Comparison of ENCODE assay signal across 9 cellular contexts in the genomic region with DNA sequence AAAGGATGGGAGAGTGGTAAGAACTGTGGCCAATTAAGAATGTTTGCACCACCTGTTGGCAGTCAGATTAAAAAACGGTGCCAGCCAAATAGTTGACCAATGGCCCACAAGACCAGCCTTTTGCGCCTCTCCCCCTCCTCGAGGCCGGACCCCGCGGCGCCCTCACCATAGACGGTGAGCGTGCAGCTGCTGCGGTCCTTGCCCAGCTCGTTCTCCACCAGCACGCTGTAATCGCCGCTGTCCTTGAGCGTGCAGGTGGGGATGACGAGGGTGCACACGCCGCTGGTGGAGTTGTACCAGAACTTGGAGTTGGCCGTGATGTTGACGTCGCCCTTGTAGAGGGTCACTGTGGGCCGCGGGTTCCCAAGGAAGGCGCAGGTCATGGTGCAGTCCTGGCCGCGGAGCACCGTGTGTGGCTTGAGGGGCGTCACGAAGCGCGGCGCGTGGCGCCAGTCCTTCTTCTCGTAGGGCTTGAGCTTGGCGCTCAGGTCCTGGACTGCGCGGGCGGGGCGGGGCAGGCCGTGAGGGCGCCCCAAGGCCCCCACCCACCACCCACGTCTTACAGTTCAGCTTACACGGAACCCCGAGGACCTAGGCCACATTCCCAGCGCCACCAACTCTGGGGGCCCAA. TPM values are rescaled to one million over a fixed set of nuclear protein-coding genes. Genes with fewer than 3 reads are reported as not detected.
DNase-seq lines count a peak whose midpoint lies in the region; ATAC-seq lines count a peak whose summit lies in the region.
"Had no signal": no experiment of that assay in that cellular context is flagged by ENCODE, and none has a peak within 500 bp of the region (broad histone marks: within the 10 kb centered on the region; RNA-seq: fewer than 3 reads in every experiment).

No MANE protein-coding gene starts in this region.

- H3K27ac Mint-ChIP-seq in activated CD4-positive, alpha-beta T cell treated with anti-CD3 and anti-CD28 coated beads for 36 hours: no peak overlapping the region

- no peaks in the 10 kb centered on the region for H3K36me3 ChIP-seq in adipocyte (ENCODE audit: control insufficient read depth, insufficient read depth, low read length, severe bottlenecking)

- intact Hi-C loops in activated CD4-positive, alpha-beta T cell treated with anti-CD3 and anti-CD28 coated beads for 36 hours (cut with DNase I, micrococcal nuclease): no loop called here

- H3K4me3 Mint-ChIP-seq in activated CD4-positive, alpha-beta T cell treated with anti-CD3 and anti-CD28 coated beads for 36 hours: peak overlapping the region; percentile 38

- H3K4me1 ChIP-seq in adipocyte (ENCODE audit: control insufficient read depth, insufficient read depth, low read length): peaks cover 8% of the 10 kb centered on the region

- H3K9me3 ChIP-seq in adipocyte (ENCODE audit: control insufficient read depth, low read length): no peaks in the 10 kb centered on the region

- H3K27me3 ChIP-seq in adipocyte (replicated peaks; ENCODE audit: control insufficient read depth, insufficient read depth, low read length): peaks cover 26% of the 10 kb centered on the region

- CTCF ChIA-PET in activated CD4-positive, alpha-beta T cell treated with anti-CD3 and anti-CD28 coated beads for 36 hours (lab: Charles Lee): interaction anchor here (0.6 to 6.8 kb wide), 6 partner anchors 15 to 487 kb away, joined by 3 to 55 read pairs (median 3); no protein-coding TSS in a partner anchor

- peak; percentile 34 for DNase-seq in activated CD4-positive, alpha-beta T cell treated with anti-CD3 and anti-CD28 coated beads for 36 hours
- no peak for DNase-seq in activated CD4-positive, alpha-beta T cell treated with anti-CD3 and anti-CD28 coated beads for 1 hour
- no peak for DNase-seq in adipocyte (ENCODE audit: low read depth)
- peak; percentile 34 for DNase-seq in stimulated activated CD8-positive, alpha-beta memory T cell treated with anti-CD3 and anti-CD28 coated beads, Interleukin-4, amount 100 ng/mL, for 48 hours
- no peak for DNase-seq in cerebellar cortex (ENCODE audit: low spot score)
- no peak for DNase-seq in mesenteric fat pad (ENCODE audit: low spot score)

- peaks cover 5% of the 10 kb centered on the region for H3K27me3 Mint-ChIP-seq in activated CD4-positive, alpha-beta T cell treated with anti-CD3 and anti-CD28 coated beads for 36 hours

- POLR2A ChIA-PET in activated CD4-positive, alpha-beta T cell treated with anti-CD3 and anti-CD28 coated beads for 36 hours (lab: Charles Lee): no interaction called here

- peaks cover 19% of the 10 kb centered on the region for H3K4me1 Mint-ChIP-seq in activated CD4-positive, alpha-beta T cell treated with anti-CD3 and anti-CD28 coated beads for 36 hours

- H3K9me3 Mint-ChIP-seq in activated CD4-positive, alpha-beta T cell treated with anti-CD3 and anti-CD28 coated beads for 36 hours (ENCODE audit: low read depth): no peaks in the 10 kb centered on the region

- H3K4me3 ChIP-seq in adipocyte (ENCODE audit: low read length) (peak overlapping the region; percentile 75), iPS-11a (ENCODE audit: low read depth, low read length) (peak overlapping the region; percentile 37)

- no peaks in the 10 kb centered on the region for H3K36me3 Mint-ChIP-seq in activated CD4-positive, alpha-beta T cell treated with anti-CD3 and anti-CD28 coated beads for 36 hours (ENCODE audit: low read depth)

- ATAC-seq in activated CD4-positive, alpha-beta T cell treated with anti-CD3 and anti-CD28 coated beads for 36 hours: peak; percentile 45
- no peak for ATAC-seq in HG03460 (IDR thresholded peaks at IDR 0.05; ENCODE audit: unreplicated experiment)

- H3K9ac ChIP-seq in adipocyte (ENCODE audit: low read length): peak overlapping the region; percentile 42

RNA-seq across cellular contexts. Expression of gene TMEM86A, which starts 7.2 kb away (rescaled TPM):
- under 1 TPM; 0.09 to 0.26 TPM for total RNA-seq in activated CD4-positive, alpha-beta T cell treated with anti-CD3 and anti-CD28 coated beads for 36 hours
- total RNA-seq in mesenteric fat pad: 6.1 TPM

RNA-seq across cellular contexts. Expression of gene IGSF22, which starts 20.2 kb away (rescaled TPM):
- total RNA-seq in activated CD4-positive, alpha-beta T cell treated with anti-CD3 and anti-CD28 coated beads for 36 hours: under 1 TPM; 0.28 to 0.41 TPM
- total RNA-seq in mesenteric fat pad: 1.00 TPM
- total RNA-seq: Daoy had no signal

Comparison
In these comparisons a context has a peak if more than half of its experiments do, and no peak if none do; other contexts are left out.
1. DNase-seq: peak in activated CD4-positive, alpha-beta T cell treated with anti-CD3 and anti-CD28 coated beads for 36 hours (single experiment) and stimulated activated CD8-positive, alpha-beta memory T cell treated with anti-CD3 and anti-CD28 coated beads, Interleukin-4, amount 100 ng/mL, for 48 hours (single experiment); none in activated CD4-positive, alpha-beta T cell treated with anti-CD3 and anti-CD28 coated beads for 1 hour (single experiment), adipocyte (single experiment), cerebellar cortex (single experiment) and mesenteric fat pad (single experiment).